Comparison of ENCODE assay signal across 1 cellular context in genomic region chr2:24075915-24076848, GRCh38.
TF ChIP-seq lines count a peak whose summit lies in the region.

A gene with protein sequence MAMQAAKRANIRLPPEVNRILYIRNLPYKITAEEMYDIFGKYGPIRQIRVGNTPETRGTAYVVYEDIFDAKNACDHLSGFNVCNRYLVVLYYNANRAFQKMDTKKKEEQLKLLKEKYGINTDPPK (minus strand): TSS chr2:24076326. CDS start chr2:24076229, 97 bp downstream.

TF ChIP-seq in HEK293, 187 proteins besides CTCF, POLR2A, EP300 and RAD21 (continued from another document and continues in another):
- TF ChIP-seq, protein P1, sequence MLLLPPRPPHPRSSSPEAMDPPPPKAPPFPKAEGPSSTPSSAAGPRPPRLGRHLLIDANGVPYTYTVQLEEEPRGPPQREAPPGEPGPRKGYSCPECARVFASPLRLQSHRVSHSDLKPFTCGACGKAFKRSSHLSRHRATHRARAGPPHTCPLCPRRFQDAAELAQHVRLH (tag by site-specific recombination; IDR thresholded peaks at IDR 0.05) = peak; percentile 100
- TF ChIP-seq ZNF354C (tag by site-specific recombination; IDR thresholded peaks at IDR 0.05; ENCODE audit: borderline replicate concordance, low read depth) (no peak), ZNF518A (tag by site-specific recombination; conservative IDR thresholded peaks at IDR 0.05; ENCODE audit: low read depth) (peak; percentile 90), ZNF24 (tag by site-specific recombination; IDR thresholded peaks at IDR 0.05) (peak; percentile 77; the same call in 1 of the 2 replicates), GFI1B (tag by site-specific recombination; IDR thresholded peaks at IDR 0.05) (no peak), ZNF621 (tag by site-specific recombination; IDR thresholded peaks at IDR 0.05) (no peak), KLF10 (tag by site-specific recombination; IDR thresholded peaks at IDR 0.05) (peak; percentile 56; the same call in 1 of the 2 replicates), ZNF169 (tag by site-specific recombination; IDR thresholded peaks at IDR 0.05) (no peak), MYNN (tag by site-specific recombination; IDR thresholded peaks at IDR 0.05; ENCODE audit: borderline replicate concordance) (no peak), ZEB2 (tag by site-specific recombination; IDR thresholded peaks at IDR 0.05) (peak; percentile 89), HOXA7 (CRISPR knock-in tag; IDR thresholded peaks at IDR 0.05; ENCODE audit: borderline replicate concordance) (no peak), ZNF792 (tag by site-specific recombination; IDR thresholded peaks at IDR 0.05) (no peak), ZNF660 (tag by site-specific recombination; IDR thresholded peaks at IDR 0.05) (peak; percentile 97), ZBTB48 (tag by site-specific recombination; IDR thresholded peaks at IDR 0.05) (no peak), ZSCAN30 (tag by site-specific recombination; IDR thresholded peaks at IDR 0.05) (peak; percentile 87), ZNF76 (tag by site-specific recombination; IDR thresholded peaks at IDR 0.05; ENCODE audit: borderline replicate concordance, low read depth) (0 out of 2 replicates have a peak, but pooled peaks have one; percentile 43), GLIS2 (tag by site-specific recombination; IDR thresholded peaks at IDR 0.05) (no peak), ZNF561 (tag by site-specific recombination; IDR thresholded peaks at IDR 0.05; ENCODE audit: borderline replicate concordance) (no peak; the same call in 1 of the 2 replicates), ZNF677 (tag by site-specific recombination; IDR thresholded peaks at IDR 0.05) (no peak), ZSCAN23 (tag by site-specific recombination; IDR thresholded peaks at IDR 0.05) (0 out of 2 replicates have a peak, but pooled peaks have one; percentile 26), ZNF549 (tag by site-specific recombination; IDR thresholded peaks at IDR 0.05) (no peak), ZNF473 (tag by site-specific recombination; IDR thresholded peaks at IDR 0.05) (no peak), ZNF558 (tag by site-specific recombination; IDR thresholded peaks at IDR 0.05) (peak; percentile 73; the same call in 1 of the 2 replicates), ZNF777 (tag by site-specific recombination; IDR thresholded peaks at IDR 0.05; ENCODE audit: borderline replicate concordance) (no peak), YY1 (tag by site-specific recombination; IDR thresholded peaks at IDR 0.05) (0 out of 2 replicates have a peak, but pooled peaks have one; percentile 42), KLF17 (tag by site-specific recombination; IDR thresholded peaks at IDR 0.05) (peak; percentile 71; the same call in 1 of the 2 replicates), ZNF274 (IDR thresholded peaks at IDR 0.05; ENCODE audit: low read length) (no peak), ZNF274 (tag by site-specific recombination; IDR thresholded peaks at IDR 0.05; ENCODE audit: borderline replicate concordance) (no peak), ZNF830 (tag by site-specific recombination; IDR thresholded peaks at IDR 0.05; ENCODE audit: low read depth) (no peak), TRIM28 (IDR thresholded peaks at IDR 0.05; ENCODE audit: borderline replicate concordance, low read length) (peak; percentile 79; the same call in 1 of the 2 replicates), ELK4 (IDR thresholded peaks at IDR 0.05; ENCODE audit: borderline replicate concordance, low read depth, low read length) (peak; percentile 99), ZNF416 (tag by site-specific recombination; IDR thresholded peaks at IDR 0.05) (no peak), KLF16 (tag by site-specific recombination; IDR thresholded peaks at IDR 0.05) (peak; percentile 81), PRDM10 (tag by site-specific recombination; IDR thresholded peaks at IDR 0.05) (peak; percentile 71), SP7 (tag by site-specific recombination; IDR thresholded peaks at IDR 0.05) (peak; percentile 81), ZNF610 (tag by site-specific recombination; IDR thresholded peaks at IDR 0.05; ENCODE audit: borderline replicate concordance) (peak; percentile 61), ZBTB21 (tag by site-specific recombination; IDR thresholded peaks at IDR 0.05) (peak; percentile 84; the same call in 1 of the 2 replicates), ZNF157 (tag by site-specific recombination; IDR thresholded peaks at IDR 0.05) (no peak)
- TF ChIP-seq, protein P2, sequence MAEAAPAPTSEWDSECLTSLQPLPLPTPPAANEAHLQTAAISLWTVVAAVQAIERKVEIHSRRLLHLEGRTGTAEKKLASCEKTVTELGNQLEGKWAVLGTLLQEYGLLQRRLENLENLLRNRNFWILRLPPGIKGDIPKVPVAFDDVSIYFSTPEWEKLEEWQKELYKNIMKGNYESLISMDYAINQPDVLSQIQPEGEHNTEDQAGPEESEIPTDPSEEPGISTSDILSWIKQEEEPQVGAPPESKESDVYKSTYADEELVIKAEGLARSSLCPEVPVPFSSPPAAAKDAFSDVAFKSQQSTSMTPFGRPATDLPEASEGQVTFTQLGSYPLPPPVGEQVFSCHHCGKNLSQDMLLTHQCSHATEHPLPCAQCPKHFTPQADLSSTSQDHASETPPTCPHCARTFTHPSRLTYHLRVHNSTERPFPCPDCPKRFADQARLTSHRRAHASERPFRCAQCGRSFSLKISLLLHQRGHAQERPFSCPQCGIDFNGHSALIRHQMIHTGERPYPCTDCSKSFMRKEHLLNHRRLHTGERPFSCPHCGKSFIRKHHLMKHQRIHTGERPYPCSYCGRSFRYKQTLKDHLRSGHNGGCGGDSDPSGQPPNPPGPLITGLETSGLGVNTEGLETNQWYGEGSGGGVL (tag by site-specific recombination; IDR thresholded peaks at IDR 0.05) = no peak
- TF ChIP-seq, protein P3, sequence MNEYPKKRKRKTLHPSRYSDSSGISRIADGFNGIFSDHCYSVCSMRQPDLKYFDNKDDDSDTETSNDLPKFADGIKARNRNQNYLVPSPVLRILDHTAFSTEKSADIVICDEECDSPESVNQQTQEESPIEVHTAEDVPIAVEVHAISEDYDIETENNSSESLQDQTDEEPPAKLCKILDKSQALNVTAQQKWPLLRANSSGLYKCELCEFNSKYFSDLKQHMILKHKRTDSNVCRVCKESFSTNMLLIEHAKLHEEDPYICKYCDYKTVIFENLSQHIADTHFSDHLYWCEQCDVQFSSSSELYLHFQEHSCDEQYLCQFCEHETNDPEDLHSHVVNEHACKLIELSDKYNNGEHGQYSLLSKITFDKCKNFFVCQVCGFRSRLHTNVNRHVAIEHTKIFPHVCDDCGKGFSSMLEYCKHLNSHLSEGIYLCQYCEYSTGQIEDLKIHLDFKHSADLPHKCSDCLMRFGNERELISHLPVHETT (tag by site-specific recombination; IDR thresholded peaks at IDR 0.05) = peak; percentile 54; the same call in 1 of the 2 replicates
- TF ChIP-seq, protein P4, sequence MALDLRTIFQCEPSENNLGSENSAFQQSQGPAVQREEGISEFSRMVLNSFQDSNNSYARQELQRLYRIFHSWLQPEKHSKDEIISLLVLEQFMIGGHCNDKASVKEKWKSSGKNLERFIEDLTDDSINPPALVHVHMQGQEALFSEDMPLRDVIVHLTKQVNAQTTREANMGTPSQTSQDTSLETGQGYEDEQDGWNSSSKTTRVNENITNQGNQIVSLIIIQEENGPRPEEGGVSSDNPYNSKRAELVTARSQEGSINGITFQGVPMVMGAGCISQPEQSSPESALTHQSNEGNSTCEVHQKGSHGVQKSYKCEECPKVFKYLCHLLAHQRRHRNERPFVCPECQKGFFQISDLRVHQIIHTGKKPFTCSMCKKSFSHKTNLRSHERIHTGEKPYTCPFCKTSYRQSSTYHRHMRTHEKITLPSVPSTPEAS (tag by site-specific recombination; IDR thresholded peaks at IDR 0.05) = peak; percentile 47; the same call in 1 of the 2 replicates
- TF ChIP-seq, protein P5, sequence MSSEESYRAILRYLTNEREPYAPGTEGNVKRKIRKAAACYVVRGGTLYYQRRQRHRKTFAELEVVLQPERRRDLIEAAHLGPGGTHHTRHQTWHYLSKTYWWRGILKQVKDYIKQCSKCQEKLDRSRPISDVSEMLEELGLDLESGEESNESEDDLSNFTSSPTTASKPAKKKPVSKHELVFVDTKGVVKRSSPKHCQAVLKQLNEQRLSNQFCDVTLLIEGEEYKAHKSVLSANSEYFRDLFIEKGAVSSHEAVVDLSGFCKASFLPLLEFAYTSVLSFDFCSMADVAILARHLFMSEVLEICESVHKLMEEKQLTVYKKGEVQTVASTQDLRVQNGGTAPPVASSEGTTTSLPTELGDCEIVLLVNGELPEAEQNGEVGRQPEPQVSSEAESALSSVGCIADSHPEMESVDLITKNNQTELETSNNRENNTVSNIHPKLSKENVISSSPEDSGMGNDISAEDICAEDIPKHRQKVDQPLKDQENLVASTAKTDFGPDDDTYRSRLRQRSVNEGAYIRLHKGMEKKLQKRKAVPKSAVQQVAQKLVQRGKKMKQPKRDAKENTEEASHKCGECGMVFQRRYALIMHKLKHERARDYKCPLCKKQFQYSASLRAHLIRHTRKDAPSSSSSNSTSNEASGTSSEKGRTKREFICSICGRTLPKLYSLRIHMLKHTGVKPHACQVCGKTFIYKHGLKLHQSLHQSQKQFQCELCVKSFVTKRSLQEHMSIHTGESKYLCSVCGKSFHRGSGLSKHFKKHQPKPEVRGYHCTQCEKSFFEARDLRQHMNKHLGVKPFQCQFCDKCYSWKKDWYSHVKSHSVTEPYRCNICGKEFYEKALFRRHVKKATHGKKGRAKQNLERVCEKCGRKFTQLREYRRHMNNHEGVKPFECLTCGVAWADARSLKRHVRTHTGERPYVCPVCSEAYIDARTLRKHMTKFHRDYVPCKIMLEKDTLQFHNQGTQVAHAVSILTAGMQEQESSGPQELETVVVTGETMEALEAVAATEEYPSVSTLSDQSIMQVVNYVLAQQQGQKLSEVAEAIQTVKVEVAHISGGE (tag by site-specific recombination; conservative IDR thresholded peaks at IDR 0.05; ENCODE audit: low read depth) = peak; percentile 99
